In genomic region chr18:12960846-12961397, GRCh38 we compare ENCODE assay signal across 1 cellular context.
TF ChIP-seq lines count a peak whose summit lies in the region.

No MANE protein-coding gene starts in this region.

TF ChIP-seq in SK-N-SH treated with all-trans-retinoic acid at 6 μM for 48 hours, 23 proteins besides CTCF, POLR2A, EP300 and RAD21 (continued from another document):
- no peak for TF ChIP-seq OSR1 (CRISPR knock-in tag; IDR thresholded peaks at IDR 0.05)
